ENCODE assay signal across 8 cellular contexts in genomic region chr3:183116051-183116614, GRCh38. TPM values are rescaled to one million over a fixed set of nuclear protein-coding genes. Genes with fewer than 3 reads are reported as not detected.
DNase-seq lines count a peak whose midpoint lies in the region; ATAC-seq, FAIRE-seq and TF ChIP-seq lines count a peak whose summit lies in the region.

No MANE protein-coding gene starts in this region.

- H3K4me1 ChIP-seq in mucosa of rectum (ENCODE audit: control insufficient read depth in 2 of 2, insufficient read depth in 2 of 2, low read length in 2 of 2) = peaks cover 2 to 4% of the 10 kb centered on the region in 2 donors

- peak; percentile 100 for FAIRE-seq in GM12891 (lab: Jason Lieb, UNC)

- H3K4me3 Mint-ChIP-seq in central memory CD8-positive, alpha-beta T cell = peak overlapping the region; percentile 64

- no peak overlapping the region for H3K9ac ChIP-seq in mucosa of rectum (ENCODE audit: low read depth in 1 of 2, low read length in 2 of 2)

- TF ChIP-seq POLR2A in GM12891 (IDR thresholded peaks at IDR 0.05; ENCODE audit: low read depth, low read length) = no peak

- no peaks in the 10 kb centered on the region for H3K9me3 ChIP-seq in WERI-Rb-1 (ENCODE audit: severe bottlenecking)
- H3K9me3 ChIP-seq in mucosa of rectum (ENCODE audit: control insufficient read depth in 2 of 2, low read length in 2 of 2) = no peaks in the 10 kb centered on the region

- H3K27ac ChIP-seq in WERI-Rb-1 = no peak overlapping the region
- no peak overlapping the region for H3K27ac ChIP-seq in mucosa of rectum (ENCODE audit: low read depth in 2 of 2, low read length in 2 of 2)

- H3K27ac Mint-ChIP-seq in central memory CD8-positive, alpha-beta T cell (ENCODE audit: low read depth) = no peak overlapping the region

- ATAC-seq in HG02678 (IDR thresholded peaks at IDR 0.05; ENCODE audit: unreplicated experiment) = peak; percentile 81
- ATAC-seq in central memory CD8-positive, alpha-beta T cell (replicated peaks; ENCODE audit: extremely low read depth, poor library complexity, severe bottlenecking) = peak; percentile 54

- H3K4me1 Mint-ChIP-seq in central memory CD8-positive, alpha-beta T cell = peaks cover 6% of the 10 kb centered on the region

- no peaks in the 10 kb centered on the region for H3K36me3 ChIP-seq in WERI-Rb-1
- H3K36me3 ChIP-seq in mucosa of rectum (ENCODE audit: control insufficient read depth in 2 of 2, insufficient read depth in 2 of 2, low read length in 2 of 2) = no peaks in the 10 kb centered on the region

- no peak for TF ChIP-seq CTCF in WERI-Rb-1 (IDR thresholded peaks at IDR 0.05; ENCODE audit: low read depth, low read length)

- H3K9me3 Mint-ChIP-seq in central memory CD8-positive, alpha-beta T cell = no peaks in the 10 kb centered on the region

- H3K4me3 ChIP-seq in WERI-Rb-1 (ENCODE audit: low read depth, low read length) (peak overlapping the region; percentile 42), mucosa of rectum (ENCODE audit: low read length in 2 of 2) (peak overlapping the region; percentile 44 to 60)

- DNase-seq in GM12891 (ENCODE audit: insufficient read length, low spot score) (peak; percentile 80), NCI-H1436 treated with DMSO at 0.1 percent for 48 hours (lab: John Stamatoyannopoulos, UW) (peak; percentile 100), WERI-Rb-1 (peak; percentile 84), OCI-M2 (lab: John Stamatoyannopoulos, UW; ENCODE audit: unreplicated experiment) (no peak)
- DNase-seq in central memory CD8-positive, alpha-beta T cell (ENCODE audit: low spot score in 2 of 2) = peak in 1 of 2 donors; percentile 21
- peak; percentile 4 to 55 (median 40) for DNase-seq in stimulated activated naive CD4-positive, alpha-beta T cell (lab: John Stamatoyannopoulos, UW)

- H3K36me3 Mint-ChIP-seq in central memory CD8-positive, alpha-beta T cell (ENCODE audit: insufficient read depth) = no peaks in the 10 kb centered on the region

- H3K27me3 ChIP-seq in WERI-Rb-1 (ENCODE audit: insufficient read depth, low read depth, severe bottlenecking) (peaks cover 6% of the 10 kb centered on the region), mucosa of rectum (ENCODE audit: control insufficient read depth in 2 of 2, insufficient read depth in 2 of 2, low read length in 2 of 2) (peaks cover 7% of the 10 kb centered on the region in 2 donors)

- peaks cover 32% of the 10 kb centered on the region for H3K27me3 Mint-ChIP-seq in central memory CD8-positive, alpha-beta T cell

TF ChIP-seq in GM12891, 5 proteins besides CTCF, POLR2A, EP300 and RAD21:
- TF ChIP-seq SPI1 (IDR thresholded peaks at IDR 0.05; ENCODE audit: low read depth, low read length) (no peak), POU2F2 (IDR thresholded peaks at IDR 0.05; ENCODE audit: low read depth, low read length) (no peak), POLR2AphosphoS5 (IDR thresholded peaks at IDR 0.05; ENCODE audit: low read depth, low read length) (no peak), PAX5 (IDR thresholded peaks at IDR 0.05; ENCODE audit: insufficient read depth, low read length, severe bottlenecking) (no peak), TAF1 (IDR thresholded peaks at IDR 0.05; ENCODE audit: low read depth, low read length) (no peak)

RNA-seq across cellular contexts. Expression of gene MCCC1, which starts 16.8 kb away (rescaled TPM):
- polyA plus RNA-seq in GM12891 (2012; ENCODE audit: low read depth, missing spikeins) = 42.5 TPM

RNA-seq across cellular contexts. Expression of gene LAMP3, which starts 46.4 kb away (rescaled TPM):
- polyA plus RNA-seq in GM12891 (2012; ENCODE audit: low read depth, missing spikeins) = 57.1 TPM
